9 cellular contexts compared by ENCODE assay signal in the genomic region with DNA sequence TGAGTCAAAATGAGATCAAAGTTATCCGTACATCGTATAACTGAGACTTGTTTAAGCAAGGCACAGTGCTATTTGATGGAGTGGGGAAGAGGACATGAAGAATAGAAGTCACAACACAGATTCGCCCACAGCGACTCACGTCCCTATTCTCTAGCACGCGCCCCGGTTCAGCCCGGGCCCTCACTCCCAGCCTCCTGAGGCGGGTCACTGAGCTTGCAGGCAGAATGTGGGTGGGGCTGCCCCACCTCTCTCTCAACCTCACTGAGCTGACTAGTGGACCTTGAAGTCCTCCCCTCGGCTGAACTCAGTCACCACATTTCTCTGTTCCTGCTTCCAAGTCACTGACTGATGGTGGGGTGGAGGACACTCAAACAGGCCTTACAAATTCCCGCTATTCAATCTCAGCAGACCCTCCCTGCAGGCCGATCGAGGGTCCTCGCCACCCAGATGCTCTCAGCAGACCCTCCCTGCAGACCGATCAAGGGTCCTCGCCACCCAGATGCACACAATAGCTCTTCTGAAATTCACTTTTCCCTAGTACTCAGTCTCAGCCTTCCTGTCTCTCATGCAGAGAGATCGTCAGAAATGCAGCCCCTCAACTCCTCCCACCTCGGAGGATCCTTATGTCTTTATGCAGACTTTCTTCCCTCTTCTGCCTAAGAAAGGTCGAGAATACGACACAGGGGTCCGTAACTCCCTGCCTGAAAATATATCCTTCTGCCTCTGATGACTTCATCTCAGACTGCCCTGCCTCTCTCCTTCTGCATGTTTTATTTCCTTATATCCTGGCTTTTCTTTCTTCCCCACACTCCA.
A peak's percentile ranks its signal among the peaks of the same experiment; 100 is the strongest.
DNase-seq lines count a peak whose midpoint lies in the region; ATAC-seq and TF ChIP-seq lines count a peak whose summit lies in the region.
"Had no signal": no experiment of that assay in that cellular context is flagged by ENCODE, and none has a peak within 500 bp of the region (broad histone marks: within the 10 kb centered on the region; RNA-seq: fewer than 3 reads in every experiment).

No MANE protein-coding gene starts in this region.

- peak; percentile 95 for ATAC-seq in GM18499 (IDR thresholded peaks at IDR 0.05; ENCODE audit: insufficient read depth, unreplicated experiment)
- peak; percentile 97 for ATAC-seq in GM21528 (IDR thresholded peaks at IDR 0.05; ENCODE audit: low FRiP score, unreplicated experiment)
- ATAC-seq in HG03432 (IDR thresholded peaks at IDR 0.05; ENCODE audit: unreplicated experiment), result peak; percentile 94

- no peak for TF ChIP-seq CTCF in brain microvascular endothelial cell (IDR thresholded peaks at IDR 0.05; ENCODE audit: low read depth, low read length, missing control alignments)

- no peak overlapping the region for H3K4me3 ChIP-seq in brain microvascular endothelial cell (ENCODE audit: low read depth, low read length)

- in situ Hi-C loops in brain microvascular endothelial cell (cut with HindIII; ENCODE audit: low pct_ligation_motif_present, low sequenced_read_pairs), result no loop called here

- DNase-seq in kidney tubule cell (ENCODE audit: low spot score) (peak; percentile 91), DMS 273 (lab: John Stamatoyannopoulos, UW; ENCODE audit: unreplicated experiment) (no peak), brain microvascular endothelial cell (no peak), HEK293T (ENCODE audit: extremely low spot score) (no peak)
- DNase-seq in stimulated activated CD8-positive, alpha-beta memory T cell treated with anti-CD3 and anti-CD28 coated beads, Interleukin-4, amount 100 ng/mL, for 48 hours, result no peak
- DNase-seq: NCI-H446 had no signal

- POLR2A ChIA-PET in HEK293T (lab: Yijun Ruan, JAX), result no interaction called here

- CTCF ChIA-PET in HEK293T (lab: Yijun Ruan, JAX), result no interaction called here

- H3K27me3 ChIP-seq in brain microvascular endothelial cell (replicated peaks), result no peaks in the 10 kb centered on the region

- H3K27ac ChIP-seq in brain microvascular endothelial cell, result no peak overlapping the region

- H3K36me3 ChIP-seq in brain microvascular endothelial cell (replicated peaks), result no peaks in the 10 kb centered on the region

TF ChIP-seq in HEK293T, 16 proteins besides CTCF, POLR2A, EP300 and RAD21:
- TF ChIP-seq TARDBP (IDR thresholded peaks at IDR 0.05), result no peak
- TF ChIP-seq BHLHE40 (IDR thresholded peaks at IDR 0.05; ENCODE audit: borderline replicate concordance), result no peak
- no peak for TF ChIP-seq FOXK2 (IDR thresholded peaks at IDR 0.05)
- TF ChIP-seq NFRKB (IDR thresholded peaks at IDR 0.05), result no peak
- TF ChIP-seq, protein P1, sequence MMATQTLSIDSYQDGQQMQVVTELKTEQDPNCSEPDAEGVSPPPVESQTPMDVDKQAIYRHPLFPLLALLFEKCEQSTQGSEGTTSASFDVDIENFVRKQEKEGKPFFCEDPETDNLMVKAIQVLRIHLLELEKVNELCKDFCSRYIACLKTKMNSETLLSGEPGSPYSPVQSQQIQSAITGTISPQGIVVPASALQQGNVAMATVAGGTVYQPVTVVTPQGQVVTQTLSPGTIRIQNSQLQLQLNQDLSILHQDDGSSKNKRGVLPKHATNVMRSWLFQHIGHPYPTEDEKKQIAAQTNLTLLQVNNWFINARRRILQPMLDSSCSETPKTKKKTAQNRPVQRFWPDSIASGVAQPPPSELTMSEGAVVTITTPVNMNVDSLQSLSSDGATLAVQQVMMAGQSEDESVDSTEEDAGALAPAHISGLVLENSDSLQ (IDR thresholded peaks at IDR 0.05), result no peak
- TF ChIP-seq SUZ12 (IDR thresholded peaks at IDR 0.05), result no peak
- TF ChIP-seq FOXA1 (IDR thresholded peaks at IDR 0.05), result no peak
- no peak for TF ChIP-seq SP1 (IDR thresholded peaks at IDR 0.05)
- no peak for TF ChIP-seq ARNT (IDR thresholded peaks at IDR 0.05)
- TF ChIP-seq CTBP1 (IDR thresholded peaks at IDR 0.05; ENCODE audit: borderline replicate concordance), result no peak
- no peak for TF ChIP-seq L3MBTL2 (conservative IDR thresholded peaks at IDR 0.05)
- TF ChIP-seq HDGF (IDR thresholded peaks at IDR 0.05; ENCODE audit: borderline replicate concordance), result no peak
- no peak for TF ChIP-seq FOXM1 (IDR thresholded peaks at IDR 0.05; ENCODE audit: borderline replicate concordance)
- TF ChIP-seq ZNF384 (IDR thresholded peaks at IDR 0.05), result no peak
- no peak for TF ChIP-seq ELF4 (IDR thresholded peaks at IDR 0.05)
- no peak for TF ChIP-seq LEF1 (IDR thresholded peaks at IDR 0.05; ENCODE audit: borderline replicate concordance)
